In the genomic region with DNA sequence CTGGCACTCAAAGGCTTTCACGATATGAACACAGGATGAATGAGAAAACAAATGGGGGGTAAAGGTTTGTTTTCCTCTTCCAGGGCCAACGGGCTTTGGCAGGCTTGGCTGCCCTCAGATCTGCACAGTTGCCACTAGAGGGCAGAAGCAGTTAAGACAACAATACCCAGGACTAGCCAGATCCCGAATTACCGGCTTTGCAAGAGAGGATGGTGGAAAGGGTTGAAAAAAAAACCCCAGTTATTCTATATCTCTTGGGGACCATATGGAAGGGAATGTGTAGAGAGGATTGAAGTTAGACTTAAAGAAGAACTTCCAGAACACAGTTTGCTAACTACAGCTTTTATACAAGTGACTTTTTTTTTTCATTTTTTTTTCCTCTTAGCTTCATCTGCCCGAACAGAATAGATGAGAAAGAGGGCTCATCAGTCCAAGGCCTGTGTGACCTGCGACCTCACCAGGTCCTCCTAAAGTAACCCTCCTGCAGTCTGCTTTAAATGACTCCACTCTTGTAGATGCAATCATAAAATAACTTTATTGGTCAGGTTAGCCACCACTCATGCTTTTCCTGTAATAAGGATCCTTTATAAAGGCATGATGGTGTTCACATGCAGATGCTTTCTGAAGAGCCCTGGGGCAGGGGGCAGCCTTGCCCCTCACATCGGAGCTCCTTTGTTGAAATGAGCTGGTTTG, we compare ENCODE assay signal across 8 cellular contexts. TPM values are rescaled to one million over a fixed set of nuclear protein-coding genes. Genes with fewer than 3 reads are reported as not detected.
A peak's percentile ranks its signal among the peaks of the same experiment; 100 is the strongest.
DNase-seq lines count a peak whose midpoint lies in the region; ATAC-seq and TF ChIP-seq lines count a peak whose summit lies in the region.

No MANE protein-coding gene starts in this region.

- H3K4me3 ChIP-seq in HL-60 (replicated peaks; ENCODE audit: insufficient read depth, low read length) (no peak overlapping the region), left lung (no peak overlapping the region)

- H3K36me3 ChIP-seq in left lung = no peaks in the 10 kb centered on the region

- peaks cover 24% of the 10 kb centered on the region for H3K27me3 ChIP-seq in HL-60 (ENCODE audit: insufficient read depth, poor library complexity, severe bottlenecking)
- H3K27me3 ChIP-seq in left lung = peaks cover 0 to 22% of the 10 kb centered on the region in 2 donors

- no peaks in the 10 kb centered on the region for H3K9me3 ChIP-seq in left lung

- TF ChIP-seq CTCF in HL-60 (IDR thresholded peaks at IDR 0.05; ENCODE audit: insufficient read depth, low read length) (peak; percentile 93), left lung (IDR thresholded peaks at IDR 0.05) (peak; percentile 90 to 92)

- no peak overlapping the region for H3K27ac Mint-ChIP-seq in stimulated activated effector memory CD8-positive, alpha-beta T cell treated with anti-CD3 and anti-CD28 coated beads, Interleukin-12 subunit alpha, Interleukin-12 subunit beta, amount 100 ng/mL, for 72 hours

- DNase-seq in DMS114 treated with DMSO at 0.1 percent for 48 hours (lab: John Stamatoyannopoulos, UW; ENCODE audit: unreplicated experiment) (peak; percentile 48), HL-60 (ENCODE audit: low read depth in 1 of 2, low spot score in 1 of 2) (peak in 1 of 2 experiments; percentile 71), NCI-H524 treated with DMSO at 0.1 percent for 48 hours (lab: John Stamatoyannopoulos, UW) (peak; percentile 43), dedifferentiated amniotic fluid mesenchymal stem cell (ENCODE audit: extremely low spot score) (peak; percentile 89), left lung (peak in 1 of 2 donors; percentile 68)
- DNase-seq in activated CD4-positive, alpha-beta T cell treated with anti-CD3 and anti-CD28 coated beads for 4 hours = peak; percentile 56 to 64
- DNase-seq in stimulated activated effector memory CD8-positive, alpha-beta T cell treated with anti-CD3 and anti-CD28 coated beads, Interleukin-12 subunit alpha, Interleukin-12 subunit beta, amount 100 ng/mL, for 72 hours (ENCODE audit: low spot score in 2 of 2) = peak; percentile 30 to 68

- intact Hi-C loops in left lung (cut with DNase I) = loop anchor here in 1 of 2 donors (5.0 kb wide), 1 partner anchor 147 kb away; no protein-coding TSS in a partner anchor

- peaks cover 40% of the 10 kb centered on the region for H3K4me1 Mint-ChIP-seq in stimulated activated effector memory CD8-positive, alpha-beta T cell treated with anti-CD3 and anti-CD28 coated beads, Interleukin-12 subunit alpha, Interleukin-12 subunit beta, amount 100 ng/mL, for 72 hours

- no peaks in the 10 kb centered on the region for H3K36me3 Mint-ChIP-seq in stimulated activated effector memory CD8-positive, alpha-beta T cell treated with anti-CD3 and anti-CD28 coated beads, Interleukin-12 subunit alpha, Interleukin-12 subunit beta, amount 100 ng/mL, for 72 hours

- H3K27ac ChIP-seq in HL-60 (replicated peaks) = no peak overlapping the region
- H3K27ac ChIP-seq in left lung = no peak overlapping the region

- no peaks in the 10 kb centered on the region for H3K4me1 ChIP-seq in left lung

- no peaks in the 10 kb centered on the region for H3K9me3 Mint-ChIP-seq in stimulated activated effector memory CD8-positive, alpha-beta T cell treated with anti-CD3 and anti-CD28 coated beads, Interleukin-12 subunit alpha, Interleukin-12 subunit beta, amount 100 ng/mL, for 72 hours

- no peak overlapping the region for H3K4me3 Mint-ChIP-seq in stimulated activated effector memory CD8-positive, alpha-beta T cell treated with anti-CD3 and anti-CD28 coated beads, Interleukin-12 subunit alpha, Interleukin-12 subunit beta, amount 100 ng/mL, for 72 hours

- ATAC-seq in left lung (peak; percentile 88), GM18519 (IDR thresholded peaks at IDR 0.05; ENCODE audit: low FRiP score, unreplicated experiment) (no peak)
- ATAC-seq in stimulated activated effector memory CD8-positive, alpha-beta T cell treated with anti-CD3 and anti-CD28 coated beads, Interleukin-12 subunit alpha, Interleukin-12 subunit beta, amount 100 ng/mL, for 72 hours = peak; percentile 79

RNA-seq across cellular contexts. Expression of a gene that starts 10.7 kb away (rescaled TPM):
- total RNA-seq in left lung = 10 to 100 TPM; 36.6 to 59.8 TPM

RNA-seq across cellular contexts. Expression of a gene that starts 34.9 kb away (rescaled TPM):
- 10 to 100 TPM; 56.2 to 84.8 TPM for total RNA-seq in left lung
